In genomic region chr16:89837014-89837546, GRCh38 we compare ENCODE assay signal across 11 cellular contexts. TPM values are rescaled to one million over a fixed set of nuclear protein-coding genes. Genes with fewer than 3 reads are reported as not detected.
DNase-seq lines count a peak whose midpoint lies in the region; ATAC-seq and TF ChIP-seq lines count a peak whose summit lies in the region.
"Had no signal": no experiment of that assay in that cellular context is flagged by ENCODE, and none has a peak within 500 bp of the region (broad histone marks: within the 10 kb centered on the region; RNA-seq: fewer than 3 reads in every experiment).

No MANE protein-coding gene starts in this region.

- peak overlapping the region in 5 of 7 donors; percentile 60 to 93 (median 90) for H3K27ac Mint-ChIP-seq in CD14-positive monocyte

- no peak overlapping the region; the same call in 1 of the 2 replicates for H4K5ac ChIP-seq in IMR-90 (ENCODE audit: low read depth, low read length)

- H3K36me3 ChIP-seq in IMR-90 (ENCODE audit: control insufficient read depth, insufficient read depth, low read length) (no peaks in the 10 kb centered on the region), colonic mucosa (no peaks in the 10 kb centered on the region), neuronal stem cell (replicated peaks in 1 of 2; ENCODE audit: control insufficient read depth in 2 of 2, insufficient read depth in 2 of 2, low read length in 2 of 2) (peaks cover 4 to 32% of the 10 kb centered on the region in 2 donors)

- POLR2A ChIA-PET in IMR-90 (lab: Charles Lee; ENCODE audit: unreplicated experiment), result no interaction called here

- TF ChIP-seq CTCF in CD14-positive monocyte (IDR thresholded peaks at IDR 0.05), result no peak
- TF ChIP-seq CTCF in IMR-90 (conservative IDR thresholded peaks at IDR 0.05; ENCODE audit: low read depth, low read length), result no peak
- TF ChIP-seq CTCF in colonic mucosa (IDR thresholded peaks at IDR 0.05), result no peak

- H2AFZ ChIP-seq in IMR-90 (replicated peaks; ENCODE audit: low read length, poor library complexity) (peak overlapping the region; percentile 88), neuronal stem cell (ENCODE audit: low read length) (no peak overlapping the region)

- no peak overlapping the region for H4K91ac ChIP-seq in IMR-90 (ENCODE audit: insufficient read depth, low read depth, low read length)
- no peak overlapping the region for H4K91ac ChIP-seq in neuronal stem cell (ENCODE audit: low read depth, low read length, poor library complexity)

- H2BK15ac ChIP-seq in IMR-90 (ENCODE audit: low read depth, low read length), result no peak overlapping the region
- H2BK15ac ChIP-seq in neuronal stem cell (ENCODE audit: low read length), result no peak overlapping the region

- H3K14ac ChIP-seq in IMR-90 (replicated peaks; ENCODE audit: low read depth, low read length), result no peak overlapping the region
- H3K14ac ChIP-seq in neuronal stem cell (ENCODE audit: low read length), result peak overlapping the region; percentile 21

- no peak for TF ChIP-seq RAD21 in IMR-90 (IDR thresholded peaks at IDR 0.05; ENCODE audit: low read length)

- no peaks in the 10 kb centered on the region for H3K9me1 ChIP-seq in IMR-90 (ENCODE audit: insufficient read depth, low read length)

- ATAC-seq in IMR-90 (ENCODE audit: low read depth), result no peak
- no peak for ATAC-seq in Right ventricle myocardium superior (ENCODE audit: poor library complexity)
- ATAC-seq: SK-N-SH treated with all-trans-retinoic acid at 6 μM for 48 hours had no signal

- H3K4me1 ChIP-seq in IMR-90 (ENCODE audit: control insufficient read depth, insufficient read depth, low read length) (peaks cover 4% of the 10 kb centered on the region; the same call in 1 of the 2 replicates), colonic mucosa (peaks cover 16% of the 10 kb centered on the region), neuronal stem cell (ENCODE audit: control insufficient read depth in 2 of 2, insufficient read depth in 1 of 2, low read depth in 1 of 2, low read length in 2 of 2) (peaks cover 0 to 7% of the 10 kb centered on the region in 2 donors)

- BruUV-seq in IMR-90 (replicated peaks; lab: Mats Ljungman, UMichigan), result no TSS peak

- CTCF ChIA-PET in IMR-90 (lab: Yijun Ruan, JAX), result no interaction called here

- peak overlapping the region; percentile 71 to 89 for H3K4me3 Mint-ChIP-seq in CD14-positive monocyte

- H3K23ac ChIP-seq in IMR-90 (ENCODE audit: low read depth, low read length), result no peak overlapping the region
- H3K23ac ChIP-seq in neuronal stem cell (ENCODE audit: low read depth, low read length, poor library complexity), result peak overlapping the region; percentile 80

- H2AK5ac ChIP-seq in IMR-90 (ENCODE audit: low read depth, low read length) (0 out of 2 replicates have a peak overlapping the region, but pooled peaks have one; percentile 8), neuronal stem cell (ENCODE audit: low read depth, low read length) (peak overlapping the region; percentile 37)

- no peaks in the 10 kb centered on the region for H3K79me1 ChIP-seq in IMR-90 (ENCODE audit: low read depth in 1 of 2, low read length in 2 of 2)
- H3K79me1 ChIP-seq in neuronal stem cell (ENCODE audit: low read depth, low read length), result peaks cover 6% of the 10 kb centered on the region

- H3K4me2 ChIP-seq in IMR-90 (ENCODE audit: low read depth, low read length) (no peak overlapping the region), neuronal stem cell (ENCODE audit: insufficient read depth, low read length, poor library complexity, severe bottlenecking) (no peak overlapping the region)

- H3K9me3 Mint-ChIP-seq in CD14-positive monocyte, result peaks cover 14 to 23% (median 20%) of the 10 kb centered on the region in 7 donors

- H2AK9ac ChIP-seq in IMR-90 (replicated peaks; ENCODE audit: low read depth, low read length, poor library complexity), result peak overlapping the region; percentile 90

- peaks cover 6 to 8% (median 7%) of the 10 kb centered on the region in 3 donors for H3K27me3 Mint-ChIP-seq in CD14-positive monocyte (ENCODE audit: low read depth in 3 of 3)

- in situ Hi-C loops in IMR-90 (cut with MboI; ENCODE audit: low sequenced_read_pairs), result no loop called here

- no peak overlapping the region for H3K56ac ChIP-seq in IMR-90 (ENCODE audit: extremely low read depth, insufficient read depth, low read length)

- intact Hi-C loops in CD14-positive monocyte (cut with micrococcal nuclease) (no loop called here), IMR-90 (cut with micrococcal nuclease) (no loop called here), colonic mucosa (cut with DNase I) (no loop called here), Right ventricle myocardium superior (cut with DNase I) (no loop called here)

- H4K20me1 ChIP-seq in IMR-90 (ENCODE audit: insufficient read depth, low read length), result no peaks in the 10 kb centered on the region

- no peak for DNase-seq in CD14-positive monocyte (ENCODE audit: low spot score)
- no peak for DNase-seq in IMR-90
- DNase-seq in colonic mucosa, result no peak
- no peak for DNase-seq in neuronal stem cell (ENCODE audit: low spot score)
- no peak for DNase-seq in Right ventricle myocardium superior
- DNase-seq in NCI-H1694 (lab: John Stamatoyannopoulos, UW), result no peak
- no peak for DNase-seq in T-helper 9 cell
- DNase-seq in mucosa of gallbladder (ENCODE audit: low spot score), result no peak
- DNase-seq: NCI-H1417 treated with DMSO at 0.1 percent for 48 hours had no signal

- no peak overlapping the region for H3K9ac ChIP-seq in IMR-90 (ENCODE audit: low read depth, low read length)
- H3K9ac ChIP-seq in colonic mucosa (ENCODE audit: low read depth in 2 of 2, low read length in 2 of 2), result peak overlapping the region; percentile 28 to 92
- H3K9ac ChIP-seq in neuronal stem cell (ENCODE audit: low read depth, low read length, poor library complexity), result peak overlapping the region; percentile 21

- no peak overlapping the region for H2BK20ac ChIP-seq in IMR-90 (ENCODE audit: low read depth, low read length)

- H3K27me3 ChIP-seq in IMR-90 (ENCODE audit: control insufficient read depth, insufficient read depth, low read length) (no peaks in the 10 kb centered on the region), colonic mucosa (no peaks in the 10 kb centered on the region), neuronal stem cell (ENCODE audit: control insufficient read depth in 3 of 3, insufficient read depth in 3 of 3, low read depth in 1 of 3, low read length in 3 of 3) (no peaks in the 10 kb centered on the region)

- no peak overlapping the region for H3K4me3 ChIP-seq in IMR-90 (ENCODE audit: insufficient read depth, low read depth, low read length)
- peak overlapping the region; percentile 19 for H3K4me3 ChIP-seq in colonic mucosa
- H3K4me3 ChIP-seq in neuronal stem cell (ENCODE audit: low read length in 2 of 2), result no peak overlapping the region

- 91% methylated on average over 13 of the region's 17 CpGs; no CpG with 5 or more reads in 1 of the 2 experiments for WGBS in IMR-90 (ENCODE audit: extremely low coverage in 2 of 2, insufficient read length in 1 of 2), 2 experiments
- no CpG with 5 or more reads among the region's 17 CpGs for WGBS in neuronal stem cell (ENCODE audit: extremely low coverage in 2 of 2, insufficient read length in 2 of 2, insufficient replicate concordance in 1 of 2), 2 donors

- H3K9me3 ChIP-seq in IMR-90 (ENCODE audit: control insufficient read depth, insufficient read depth, low read length), result no peaks in the 10 kb centered on the region; the same call in 1 of the 2 replicates
- no peaks in the 10 kb centered on the region for H3K9me3 ChIP-seq in colonic mucosa
- H3K9me3 ChIP-seq in neuronal stem cell (replicated peaks in 1 of 2; ENCODE audit: control insufficient read depth in 2 of 2, insufficient read depth in 1 of 2, low read depth in 1 of 2, low read length in 2 of 2), result peaks cover 8% of the 10 kb centered on the region in 2 donors

- H3K18ac ChIP-seq in IMR-90 (ENCODE audit: low read depth, low read length) (no peak overlapping the region), neuronal stem cell (ENCODE audit: low read length) (no peak overlapping the region)

- H3K4ac ChIP-seq in IMR-90 (ENCODE audit: low read depth, low read length) (no peak overlapping the region), neuronal stem cell (ENCODE audit: low read length) (no peak overlapping the region)

- no peak overlapping the region for H2BK5ac ChIP-seq in IMR-90 (ENCODE audit: low read depth, low read length, poor library complexity, severe bottlenecking)
- H2BK5ac ChIP-seq in neuronal stem cell (ENCODE audit: low read length), result no peak overlapping the region

- no peak overlapping the region for H4K8ac ChIP-seq in IMR-90 (ENCODE audit: low read depth in 2 of 2, low read length in 2 of 2)
- H4K8ac ChIP-seq in neuronal stem cell (ENCODE audit: low read depth, low read length), result no peak overlapping the region

- peaks cover 19% of the 10 kb centered on the region for H3K4me1 Mint-ChIP-seq in CD14-positive monocyte

- no peak overlapping the region for H2BK12ac ChIP-seq in neuronal stem cell (ENCODE audit: low read length)

- H3K27ac ChIP-seq in IMR-90 (ENCODE audit: insufficient read depth, low read length) (no peak overlapping the region), colonic mucosa (peak overlapping the region; percentile 80), neuronal stem cell (replicated peaks; ENCODE audit: low read length) (no peak overlapping the region)

- TF ChIP-seq POLR2A in IMR-90 (IDR thresholded peaks at IDR 0.05; ENCODE audit: low read depth, low read length), result no peak

- dilution Hi-C loops in IMR-90 (cut with HindIII; ENCODE audit: low sequenced_read_pairs, unreplicated experiment), result no loop called here

- H2BK120ac ChIP-seq in IMR-90 (ENCODE audit: low read depth, low read length) (0 out of 2 replicates have a peak overlapping the region, but pooled peaks have one; percentile 8), neuronal stem cell (ENCODE audit: low read depth, low read length) (no peak overlapping the region)

- H3K36me3 Mint-ChIP-seq in CD14-positive monocyte, result no peaks in the 10 kb centered on the region
- H3K36me3 Mint-ChIP-seq: CD4-positive, CD25-positive, alpha-beta regulatory T cell had no signal

RNA-seq across cellular contexts. Expression of gene SPIRE2, which starts 8.8 kb away (rescaled TPM):
- polyA plus RNA-seq in CD14-positive monocyte (under 1 TPM in 1 of 2 donors, not detected in 1; 0.09 TPM), IMR-90 (2012; rRNA removed) (1.6 and 1.9 TPM in 2 replicates)
- total RNA-seq in IMR-90 (2012; rRNA removed) (0.56 and 0.72 TPM in 2 replicates), colonic mucosa (10 to 100 TPM; 51.7 to 80.5 TPM), Right ventricle myocardium superior (1.2 TPM), mucosa of gallbladder (19.9 TPM)
- polyA plus RNA-seq in IMR-90 (2012; cell fraction: cytosol; rRNA removed), result 1.6 and 1.9 TPM in 2 replicates
- 8.8 and 10.3 TPM in 2 replicates for polyA plus RNA-seq in IMR-90 (2012; cell fraction: nucleus; rRNA removed; ENCODE audit: low replicate concordance)
- polyA plus RNA-seq in neuronal stem cell (2013, experiment 1 of 2), result 7.0 TPM
- polyA plus RNA-seq in neuronal stem cell (2013, experiment 2 of 2), result 7.0 TPM
- polyA plus RNA-seq: CD4-positive, CD25-positive, alpha-beta regulatory T cell had no signal

RNA-seq across cellular contexts. Expression of gene FANCA, which starts 20.6 kb away (rescaled TPM):
- polyA plus RNA-seq in CD14-positive monocyte (10 to 100 TPM; 12.6 to 17.2 TPM), IMR-90 (2012; rRNA removed) (24.4 and 24.7 TPM in 2 replicates)
- total RNA-seq in IMR-90 (2012; rRNA removed) (13.3 and 13.9 TPM in 2 replicates), colonic mucosa (10 to 100 TPM; 17.8 to 91.5 TPM), Right ventricle myocardium superior (1.9 TPM), mucosa of gallbladder (3.8 TPM)
- 8.1 and 9.6 TPM in 2 replicates for polyA plus RNA-seq in IMR-90 (2012; cell fraction: cytosol; rRNA removed)
- 87.4 and 134 TPM in 2 replicates for polyA plus RNA-seq in IMR-90 (2012; cell fraction: nucleus; rRNA removed; ENCODE audit: low replicate concordance)
- polyA plus RNA-seq in neuronal stem cell (2013, experiment 1 of 2), result 18.4 TPM
- polyA plus RNA-seq in neuronal stem cell (2013, experiment 2 of 2), result 21.0 TPM

RNA-seq across cellular contexts. Expression of gene TCF25, which starts 36.3 kb away (rescaled TPM):
- 100 to 1,000 TPM in 1 of 2 donors, 10 to 100 TPM in 1; 98.0 to 114 TPM for polyA plus RNA-seq in CD14-positive monocyte
- 119 and 127 TPM in 2 replicates for total RNA-seq in IMR-90 (2012; rRNA removed)
- 184 and 199 TPM in 2 replicates for polyA plus RNA-seq in IMR-90 (2012; rRNA removed)
- 143 and 185 TPM in 2 replicates for polyA plus RNA-seq in IMR-90 (2012; cell fraction: cytosol; rRNA removed)
- polyA plus RNA-seq in IMR-90 (2012; cell fraction: nucleus; rRNA removed; ENCODE audit: low replicate concordance), result 445 and 688 TPM in 2 replicates
- 100 to 1,000 TPM; 164 to 165 TPM for total RNA-seq in colonic mucosa
- 136 TPM for polyA plus RNA-seq in neuronal stem cell (2013, experiment 1 of 2)
- polyA plus RNA-seq in neuronal stem cell (2013, experiment 2 of 2), result 136 TPM
- total RNA-seq in Right ventricle myocardium superior, result 83.2 TPM
- 175 TPM for total RNA-seq in mucosa of gallbladder
